19 cellular contexts compared by ENCODE assay signal in the genomic region with DNA sequence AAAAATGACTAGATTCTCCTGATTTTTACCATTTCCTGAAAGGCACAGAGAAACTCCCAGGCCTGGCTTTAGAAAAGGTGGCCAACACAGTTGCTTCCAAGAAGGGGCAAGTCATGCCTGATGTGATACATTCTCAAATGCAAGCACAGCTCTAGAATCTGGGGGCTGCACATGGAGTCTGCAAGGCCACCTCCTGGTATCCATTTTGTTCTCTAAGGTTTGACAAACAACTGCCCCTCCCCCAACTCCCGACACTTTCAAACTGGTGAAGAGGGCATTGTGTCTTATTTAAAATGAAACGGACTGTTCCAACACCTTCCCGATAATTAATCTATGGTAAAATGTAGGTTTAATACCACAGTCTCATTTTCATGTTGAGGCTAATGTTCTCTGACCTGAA.
DNase-seq lines count a peak whose midpoint lies in the region; ATAC-seq and TF ChIP-seq lines count a peak whose summit lies in the region.
"Had no signal": no experiment of that assay in that cellular context is flagged by ENCODE, and none has a peak within 500 bp of the region (broad histone marks: within the 10 kb centered on the region; RNA-seq: fewer than 3 reads in every experiment).

No MANE protein-coding gene starts in this region.

- H3K27ac ChIP-seq in iPS-20b (ENCODE audit: low read length) (no peak overlapping the region), testis (no peak overlapping the region)
- H3K27ac ChIP-seq: BLaER1 treated with 17β-estradiol and CSF1 and Interleukin-3, amounts not matched to agents 10 nM and 100 nM had no signal

- H3K9me3 ChIP-seq in iPS-20b (ENCODE audit: insufficient read depth, low read depth, low read length) (no peaks in the 10 kb centered on the region), testis (no peaks in the 10 kb centered on the region)
- H3K9me3 ChIP-seq: BLaER1 treated with 17β-estradiol and CSF1 and Interleukin-3, amounts not matched to agents 10 nM and 100 nM had no signal

- H3K27me3 ChIP-seq in iPS-20b (ENCODE audit: insufficient read depth, low read length) = no peaks in the 10 kb centered on the region
- no peaks in the 10 kb centered on the region for H3K27me3 ChIP-seq in testis
- H3K27me3 ChIP-seq: BLaER1 treated with 17β-estradiol and CSF1 and Interleukin-3, amounts not matched to agents 10 nM and 100 nM had no signal

- ATAC-seq in GM19397 (IDR thresholded peaks at IDR 0.05; ENCODE audit: unreplicated experiment) = no peak
- ATAC-seq in GM21529 (IDR thresholded peaks at IDR 0.05; ENCODE audit: unreplicated experiment) = no peak
- ATAC-seq: CD8-positive, alpha-beta T cell; GM12878; SK-N-SH treated with all-trans-retinoic acid at 6 μM for 48 hours had no signal

- TF ChIP-seq CTCF in testis (IDR thresholded peaks at IDR 0.05) = no peak

- H3K4me3 ChIP-seq in iPS-20b (ENCODE audit: low read length) (no peak overlapping the region), testis (no peak overlapping the region)
- H3K4me3 ChIP-seq: BLaER1 treated with 17β-estradiol and CSF1 and Interleukin-3, amounts not matched to agents 10 nM and 100 nM; GM12878 had no signal

- TF ChIP-seq POLR2A in testis (IDR thresholded peaks at IDR 0.05) = no peak

- peaks cover 3% of the 10 kb centered on the region; the same call in 1 of the 2 replicates for H3K4me1 ChIP-seq in iPS-20b (ENCODE audit: insufficient read depth, low read length)
- no peaks in the 10 kb centered on the region for H3K4me1 ChIP-seq in testis
- H3K4me1 ChIP-seq: BLaER1 treated with 17β-estradiol and CSF1 and Interleukin-3, amounts not matched to agents 10 nM and 100 nM had no signal

- H3K9ac ChIP-seq in iPS-20b (ENCODE audit: low read depth, low read length) = peak overlapping the region; percentile 8; the same call in 1 of the 2 replicates
- H3K9ac ChIP-seq: BLaER1 treated with 17β-estradiol and CSF1 and Interleukin-3, amounts not matched to agents 10 nM and 100 nM had no signal

- intact Hi-C loops in testis (cut with DNase I; ENCODE audit: low total_unique reads) = no loop called here

- DNase-seq in M059J (ENCODE audit: low read depth) (peak; percentile 3), SK-N-DZ (ENCODE audit: low spot score) (peak; percentile 4), testis (peak; percentile 32), NCI-H510A (lab: John Stamatoyannopoulos, UW) (no peak)
- DNase-seq: Calu3; CD8-positive, alpha-beta T cell; KG1; NCI-H1417 treated with DMSO at 0.1 percent for 48 hours; NCI-H1930; NCI-H446; NCI-H69; OCI-M1; SHP77 treated with DMSO at 0.1 percent for 48 hours had no signal

- H3K36me3 ChIP-seq in iPS-20b (ENCODE audit: insufficient read depth, low read depth, low read length) (no peaks in the 10 kb centered on the region), testis (ENCODE audit: low read depth, missing control alignments) (no peaks in the 10 kb centered on the region)
- H3K36me3 ChIP-seq: BLaER1 treated with 17β-estradiol and CSF1 and Interleukin-3, amounts not matched to agents 10 nM and 100 nM had no signal

- 66 to 79% methylated on average over 3 of the region's 3 CpGs for WGBS in testis, 2 donors
